ENCODE assay signal across 1 cellular context in genomic region chrX:53422915-53423268, GRCh38.
A peak's percentile ranks its signal among the peaks of the same experiment; 100 is the strongest.
TF ChIP-seq lines count a peak whose summit lies in the region.

No MANE protein-coding gene starts in this region.

TF ChIP-seq in GM12878, 131 proteins besides CTCF, POLR2A, EP300 and RAD21:
- TF ChIP-seq PML (IDR thresholded peaks at IDR 0.05; ENCODE audit: low read length), result no peak
- TF ChIP-seq POLR2AphosphoS2 (IDR thresholded peaks at IDR 0.05; ENCODE audit: low read depth, low read length), result 0 out of 2 replicates have a peak, but pooled peaks have one; percentile 12
- TF ChIP-seq HDGF (IDR thresholded peaks at IDR 0.05), result 0 out of 2 replicates have a peak, but pooled peaks have one; percentile 7
- TF ChIP-seq BMI1 (IDR thresholded peaks at IDR 0.05; ENCODE audit: borderline replicate concordance), result peak; percentile 1; the same call in 1 of the 2 replicates
- no peak for TF ChIP-seq IRF5 (IDR thresholded peaks at IDR 0.05; ENCODE audit: borderline replicate concordance)
